ENCODE assay signal across 9 cellular contexts in genomic region chr15:73538123-73538522, GRCh38.
"Had no signal": no experiment of that assay in that cellular context is flagged by ENCODE, and none has a peak within 500 bp of the region (broad histone marks: within the 10 kb centered on the region; RNA-seq: fewer than 3 reads in every experiment).

No MANE protein-coding gene starts in this region.

- ATAC-seq: GM23338 had no signal

- H3K4me2 ChIP-seq: GM23338, KMS-11 had no signal

- H3K4me3 ChIP-seq: GM23338 had no signal

- H3K27ac ChIP-seq: KMS-11 had no signal

- FAIRE-seq: H1, H54, HTR-8/SVneo had no signal

- H2AFZ ChIP-seq: GM23338 had no signal

- H3K9ac ChIP-seq: KMS-11 had no signal

- DNase-seq: H9, HCEC 1CT, HFFc6, KBM-7 had no signal
